Comparison of ENCODE assay signal across 17 cellular contexts in the genomic region with DNA sequence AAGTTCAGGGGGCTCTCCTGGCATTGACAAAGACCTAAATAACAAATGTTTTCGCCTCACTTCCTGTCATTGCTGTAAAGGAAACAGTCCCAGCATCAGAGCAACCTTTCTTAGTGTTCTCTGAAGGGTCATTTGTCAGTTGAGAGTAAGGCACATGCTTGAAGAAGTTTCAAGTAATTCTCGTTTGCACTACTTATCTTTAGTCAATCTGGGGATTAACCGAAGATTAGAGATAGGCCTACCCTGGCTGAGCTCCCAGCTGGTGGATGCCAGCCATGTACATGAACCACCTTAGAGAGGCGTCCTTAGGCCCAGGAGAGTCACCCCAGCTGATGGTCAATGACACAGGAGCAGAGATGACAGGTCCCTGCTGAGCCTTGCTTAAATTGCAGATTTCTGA.
DNase-seq lines count a peak whose midpoint lies in the region; ATAC-seq and TF ChIP-seq lines count a peak whose summit lies in the region.
"Had no signal": no experiment of that assay in that cellular context is flagged by ENCODE, and none has a peak within 500 bp of the region (broad histone marks: within the 10 kb centered on the region; RNA-seq: fewer than 3 reads in every experiment).

No MANE protein-coding gene starts in this region.

- H3K4ac ChIP-seq in mesenchymal stem cell (ENCODE audit: low read depth in 1 of 2, low read length in 2 of 2) = no peak overlapping the region

- H3K79me1 ChIP-seq in mesenchymal stem cell (replicated peaks; ENCODE audit: low read length, poor library complexity, severe bottlenecking) = no peaks in the 10 kb centered on the region

- no peak for TF ChIP-seq CTCF in DND-41 (IDR thresholded peaks at IDR 0.05; ENCODE audit: borderline replicate concordance, extremely low read depth, low read length, poor library complexity, severe bottlenecking)
- TF ChIP-seq CTCF in dorsolateral prefrontal cortex (IDR thresholded peaks at IDR 0.05 in 54 of 56, conservative IDR thresholded peaks at IDR 0.05 in 2 of 56; ENCODE audit: low read depth in 1 of 56, partially characterized antibody in 56 of 56) = no peak

- no peak for DNase-seq in DND-41
- DNase-seq in NCI-H82 treated with DMSO at 0.1 percent for 48 hours (lab: John Stamatoyannopoulos, UW; ENCODE audit: unreplicated experiment) = peak; percentile 73
- DNase-seq in mesenchymal stem cell = no peak
- DNase-seq in dorsolateral prefrontal cortex = no peak
- no peak for DNase-seq in SHP77 (lab: John Stamatoyannopoulos, UW)
- no peak for DNase-seq in GM19238 (ENCODE audit: insufficient read length, low spot score)
- DNase-seq: MM.1S; NCI-H1092 treated with DMSO at 0.1 percent for 48 hours; NCI-H146; NCI-H2029 treated with DMSO at 0.1 percent for 48 hours; NCI-H2171; NCI-H69; NK-92 treated with Interleukin-12 subunit alpha and Interleukin-12 subunit beta, amount 100 ng/mL, for 24 hours; Right ventricle myocardium superior; SK-N-SH; T-cell had no signal

- H2AFZ ChIP-seq in DND-41 (ENCODE audit: low read depth, low read length) (peak overlapping the region; percentile 50), mesenchymal stem cell (ENCODE audit: low read depth, low read length) (no peak overlapping the region)

- H2BK15ac ChIP-seq in mesenchymal stem cell (ENCODE audit: low read depth, poor library complexity, severe bottlenecking) = no peak overlapping the region

- no peak overlapping the region for H4K8ac ChIP-seq in mesenchymal stem cell (ENCODE audit: low read length)

- H3K36me3 ChIP-seq in DND-41 (ENCODE audit: insufficient read depth, low read length) = no peaks in the 10 kb centered on the region
- peaks cover 0 to 6% of the 10 kb centered on the region in 2 experiments for H3K36me3 ChIP-seq in mesenchymal stem cell (ENCODE audit: control insufficient read depth in 1 of 2, insufficient read depth in 2 of 2, low read depth in 1 of 2, low read length in 2 of 2)

- H3K18ac ChIP-seq in mesenchymal stem cell (ENCODE audit: low read depth in 1 of 2, low read length in 2 of 2) = no peak overlapping the region

- no peak overlapping the region for H2BK12ac ChIP-seq in mesenchymal stem cell (ENCODE audit: low read length in 2 of 2)

- H3K9me3 ChIP-seq in DND-41 (ENCODE audit: insufficient read depth, low read length, severe bottlenecking) (peaks cover 3% of the 10 kb centered on the region), mesenchymal stem cell (ENCODE audit: control insufficient read depth, low read length) (peaks cover 6% of the 10 kb centered on the region)
- H3K9me3 ChIP-seq: SK-N-SH had no signal

- H2AK5ac ChIP-seq in mesenchymal stem cell (ENCODE audit: low read length, severe bottlenecking) = peak overlapping the region; percentile 13

- no peak overlapping the region for H3K9ac ChIP-seq in DND-41 (ENCODE audit: low read depth, low read length)
- H3K9ac ChIP-seq in mesenchymal stem cell (ENCODE audit: low read length) = no peak overlapping the region
- H3K9ac ChIP-seq: SK-N-SH had no signal

- ATAC-seq in DND-41 (ENCODE audit: insufficient read depth, low read depth) (peak; percentile 39; the same call in 1 of the 3 replicates), HG03342 (IDR thresholded peaks at IDR 0.05; ENCODE audit: unreplicated experiment) (no peak)
- ATAC-seq: T-cell had no signal

- 58% methylated on average over 3 of the region's 4 CpGs for WGBS in mesenchymal stem cell

- H3K27ac ChIP-seq in DND-41 (ENCODE audit: low read length) (no peak overlapping the region), mesenchymal stem cell (ENCODE audit: low read length, poor library complexity, severe bottlenecking) (no peak overlapping the region), dorsolateral prefrontal cortex (no peak overlapping the region)

- no peak overlapping the region for H2BK120ac ChIP-seq in mesenchymal stem cell (ENCODE audit: low read depth, low read length)

- H3K79me2 ChIP-seq in DND-41 (ENCODE audit: insufficient read depth, low read length) = no peaks in the 10 kb centered on the region

- no peak overlapping the region for H4K91ac ChIP-seq in mesenchymal stem cell (ENCODE audit: low read length)

- H3K4me3 ChIP-seq in DND-41 (ENCODE audit: low read depth in 1 of 2, low read length in 2 of 2) = no peak overlapping the region
- H3K4me3 ChIP-seq in mesenchymal stem cell (ENCODE audit: insufficient read depth in 1 of 2, low read depth in 1 of 2, low read length in 2 of 2) = no peak overlapping the region
- H3K4me3 ChIP-seq in dorsolateral prefrontal cortex = no peak overlapping the region

- H3K14ac ChIP-seq in mesenchymal stem cell (ENCODE audit: low read length in 2 of 2) = no peak overlapping the region

- intact Hi-C loops in dorsolateral prefrontal cortex (cut with DNase I) = no loop called here

- H3K4me1 ChIP-seq in DND-41 (ENCODE audit: insufficient read depth, low read length) (peaks cover 4% of the 10 kb centered on the region), mesenchymal stem cell (ENCODE audit: control insufficient read depth, insufficient read depth, low read depth, low read length) (no peaks in the 10 kb centered on the region)

- no peak overlapping the region for H3K23ac ChIP-seq in mesenchymal stem cell (ENCODE audit: low read length in 2 of 2)

- H4K20me1 ChIP-seq in DND-41 (ENCODE audit: insufficient read depth, low read length) = no peaks in the 10 kb centered on the region

- H3K4me2 ChIP-seq in DND-41 (ENCODE audit: insufficient read depth, low read length) (no peak overlapping the region), mesenchymal stem cell (ENCODE audit: low read length, poor library complexity, severe bottlenecking) (no peak overlapping the region)
- H3K4me2 ChIP-seq: SK-N-SH had no signal

- no peaks in the 10 kb centered on the region for H3K27me3 ChIP-seq in DND-41 (ENCODE audit: insufficient read depth, low read length, poor library complexity)
- no peaks in the 10 kb centered on the region for H3K27me3 ChIP-seq in mesenchymal stem cell (ENCODE audit: control insufficient read depth in 1 of 2, insufficient read depth in 1 of 2, low read length in 2 of 2)
- H3K27me3 ChIP-seq in dorsolateral prefrontal cortex = no peaks in the 10 kb centered on the region

- no peak overlapping the region for H2BK5ac ChIP-seq in mesenchymal stem cell (ENCODE audit: low read depth, low read length, poor library complexity, severe bottlenecking)
